Comparison of ENCODE assay signal across 8 cellular contexts in genomic region chr6:158654960-158655485, GRCh38. TPM values are rescaled to one million over a fixed set of nuclear protein-coding genes. Genes with fewer than 3 reads are reported as not detected.
A peak's percentile ranks its signal among the peaks of the same experiment; 100 is the strongest.
DNase-seq lines count a peak whose midpoint lies in the region; ATAC-seq and TF ChIP-seq lines count a peak whose summit lies in the region.

No MANE protein-coding gene starts in this region.

- H3K9me3 ChIP-seq in upper lobe of right lung = no peaks in the 10 kb centered on the region

- no peak overlapping the region for H3K4me3 ChIP-seq in upper lobe of right lung

- DNase-seq in activated naive CD4-positive, alpha-beta T cell treated with anti-CD3 and anti-CD28 coated beads for 36 hours = no peak
- DNase-seq in activated naive CD4-positive, alpha-beta T cell treated with Interleukin-2 at 50 U/mL for 16 hours = no peak
- no peak for DNase-seq in activated T-helper 1 cell treated with anti-CD3 and anti-CD28 coated beads, Interleukin-12 subunit alpha, Interleukin-12 subunit beta, Interleukin-2, Interleukin-4 antibody, amounts not matched to agents 30 ng/mL and 10 ng/mL and 1 ng/mL, durations not matched to agents 14 hours and 24 hours and 36 hours (ENCODE audit: low spot score)
- peak; percentile 76 for DNase-seq in iris pigment epithelial cell (ENCODE audit: low read depth)
- peak; percentile 29 for DNase-seq in upper lobe of right lung
- no peak for DNase-seq in NCI-H1694 treated with DMSO at 0.1 percent for 48 hours (lab: John Stamatoyannopoulos, UW)
- DNase-seq in 8988T = no peak
- no peak for DNase-seq in occipital lobe (lab: John Stamatoyannopoulos, UW)

- no peaks in the 10 kb centered on the region for H3K36me3 ChIP-seq in upper lobe of right lung

- no peaks in the 10 kb centered on the region for H3K27me3 ChIP-seq in upper lobe of right lung

- peak; percentile 55 for ATAC-seq in upper lobe of right lung

- peaks cover 37% of the 10 kb centered on the region for H3K4me1 ChIP-seq in upper lobe of right lung

- intact Hi-C loops in activated naive CD4-positive, alpha-beta T cell treated with anti-CD3 and anti-CD28 coated beads for 36 hours (cut with micrococcal nuclease) = loop anchor here (5.0 kb wide), 1 partner anchor 1322 kb away; no protein-coding TSS in a partner anchor
- intact Hi-C loops in activated T-helper 1 cell treated with anti-CD3 and anti-CD28 coated beads, Interleukin-12 subunit alpha, Interleukin-12 subunit beta, Interleukin-2, Interleukin-4 antibody, amounts not matched to agents 30 ng/mL and 10 ng/mL and 1 ng/mL, durations not matched to agents 14 hours and 24 hours and 36 hours (cut with micrococcal nuclease) = loop anchor here (5.0 kb wide), 2 partner anchors 142 to 1322 kb away; no protein-coding TSS in a partner anchor
- intact Hi-C loops in upper lobe of right lung (cut with DNase I) = no loop called here

- H3K27ac ChIP-seq in upper lobe of right lung = peak overlapping the region; percentile 61

- CTCF ChIA-PET in activated naive CD4-positive, alpha-beta T cell treated with anti-CD3 and anti-CD28 coated beads for 36 hours (lab: Charles Lee) = interaction anchor here (2.5 kb wide), 1 partner anchor 10 kb away, joined by 9 read pairs; the partner anchor contains the start of gene DYNLT1

- peaks cover 68% of the 10 kb centered on the region for H3K4me1 Mint-ChIP-seq in activated naive CD4-positive, alpha-beta T cell treated with anti-CD3 and anti-CD28 coated beads for 36 hours (ENCODE audit: low read depth)
- H3K4me1 Mint-ChIP-seq in activated T-helper 1 cell treated with anti-CD3 and anti-CD28 coated beads, Interleukin-12 subunit alpha, Interleukin-12 subunit beta, Interleukin-2, Interleukin-4 antibody, amounts not matched to agents 30 ng/mL and 10 ng/mL and 1 ng/mL, durations not matched to agents 14 hours and 24 hours and 36 hours (ENCODE audit: low read depth) = peaks cover 62% of the 10 kb centered on the region

- H3K27me3 Mint-ChIP-seq in activated naive CD4-positive, alpha-beta T cell treated with anti-CD3 and anti-CD28 coated beads for 36 hours (ENCODE audit: low read depth) = no peaks in the 10 kb centered on the region
- H3K27me3 Mint-ChIP-seq in activated T-helper 1 cell treated with anti-CD3 and anti-CD28 coated beads, Interleukin-12 subunit alpha, Interleukin-12 subunit beta, Interleukin-2, Interleukin-4 antibody, amounts not matched to agents 30 ng/mL and 10 ng/mL and 1 ng/mL, durations not matched to agents 14 hours and 24 hours and 36 hours (ENCODE audit: insufficient read depth) = no peaks in the 10 kb centered on the region

- H3K9me3 Mint-ChIP-seq in activated naive CD4-positive, alpha-beta T cell treated with anti-CD3 and anti-CD28 coated beads for 36 hours = no peaks in the 10 kb centered on the region
- no peaks in the 10 kb centered on the region for H3K9me3 Mint-ChIP-seq in activated T-helper 1 cell treated with anti-CD3 and anti-CD28 coated beads, Interleukin-12 subunit alpha, Interleukin-12 subunit beta, Interleukin-2, Interleukin-4 antibody, amounts not matched to agents 30 ng/mL and 10 ng/mL and 1 ng/mL, durations not matched to agents 14 hours and 24 hours and 36 hours

- peaks cover 69% of the 10 kb centered on the region for H3K36me3 Mint-ChIP-seq in activated naive CD4-positive, alpha-beta T cell treated with anti-CD3 and anti-CD28 coated beads for 36 hours (ENCODE audit: low read depth)
- H3K36me3 Mint-ChIP-seq in activated T-helper 1 cell treated with anti-CD3 and anti-CD28 coated beads, Interleukin-12 subunit alpha, Interleukin-12 subunit beta, Interleukin-2, Interleukin-4 antibody, amounts not matched to agents 30 ng/mL and 10 ng/mL and 1 ng/mL, durations not matched to agents 14 hours and 24 hours and 36 hours (ENCODE audit: low read depth) = peaks cover 62% of the 10 kb centered on the region

- peak overlapping the region; percentile 97 for H3K27ac Mint-ChIP-seq in activated naive CD4-positive, alpha-beta T cell treated with anti-CD3 and anti-CD28 coated beads for 36 hours
- peak overlapping the region; percentile 97 for H3K27ac Mint-ChIP-seq in activated T-helper 1 cell treated with anti-CD3 and anti-CD28 coated beads, Interleukin-12 subunit alpha, Interleukin-12 subunit beta, Interleukin-2, Interleukin-4 antibody, amounts not matched to agents 30 ng/mL and 10 ng/mL and 1 ng/mL, durations not matched to agents 14 hours and 24 hours and 36 hours

- TF ChIP-seq CTCF in upper lobe of right lung (IDR thresholded peaks at IDR 0.05) = peak; percentile 8

- peak overlapping the region; percentile 82 for H3K4me3 Mint-ChIP-seq in activated naive CD4-positive, alpha-beta T cell treated with anti-CD3 and anti-CD28 coated beads for 36 hours
- peak overlapping the region; percentile 86 for H3K4me3 Mint-ChIP-seq in activated T-helper 1 cell treated with anti-CD3 and anti-CD28 coated beads, Interleukin-12 subunit alpha, Interleukin-12 subunit beta, Interleukin-2, Interleukin-4 antibody, amounts not matched to agents 30 ng/mL and 10 ng/mL and 1 ng/mL, durations not matched to agents 14 hours and 24 hours and 36 hours

RNA-seq across cellular contexts. Expression of gene SYTL3, which starts 5.2 kb away (rescaled TPM):
- 100 to 1,000 TPM; 115 to 120 TPM for total RNA-seq in activated naive CD4-positive, alpha-beta T cell treated with anti-CD3 and anti-CD28 coated beads for 36 hours
- total RNA-seq in activated T-helper 1 cell treated with anti-CD3 and anti-CD28 coated beads, Interleukin-12 subunit alpha, Interleukin-12 subunit beta, Interleukin-2, Interleukin-4 antibody, amounts not matched to agents 30 ng/mL and 10 ng/mL and 1 ng/mL, durations not matched to agents 14 hours and 24 hours and 36 hours = 123 and 139 TPM in 2 replicates
- total RNA-seq in upper lobe of right lung = 8.7 TPM
- total RNA-seq in occipital lobe = 2.0 TPM

RNA-seq across cellular contexts. Expression of gene DYNLT1, which starts 10.5 kb away (rescaled TPM):
- total RNA-seq in activated naive CD4-positive, alpha-beta T cell treated with anti-CD3 and anti-CD28 coated beads for 36 hours = 100 to 1,000 TPM in 1 of 2 experiments, 10 to 100 TPM in 1; 99.1 to 107 TPM
- 103 and 105 TPM in 2 replicates for total RNA-seq in activated T-helper 1 cell treated with anti-CD3 and anti-CD28 coated beads, Interleukin-12 subunit alpha, Interleukin-12 subunit beta, Interleukin-2, Interleukin-4 antibody, amounts not matched to agents 30 ng/mL and 10 ng/mL and 1 ng/mL, durations not matched to agents 14 hours and 24 hours and 36 hours
- total RNA-seq in upper lobe of right lung (104 TPM), occipital lobe (75.6 TPM)

Comparison
In these comparisons a context has a peak if more than half of its experiments do, and no peak if none do; other contexts are left out.
1. DNase-seq: peak in iris pigment epithelial cell (single experiment) and upper lobe of right lung (single experiment); none in activated naive CD4-positive, alpha-beta T cell treated with anti-CD3 and anti-CD28 coated beads for 36 hours (single experiment), activated naive CD4-positive, alpha-beta T cell treated with Interleukin-2 at 50 U/mL for 16 hours (single experiment), activated T-helper 1 cell treated with anti-CD3 and anti-CD28 coated beads, Interleukin-12 subunit alpha, Interleukin-12 subunit beta, Interleukin-2, Interleukin-4 antibody, amounts not matched to agents 30 ng/mL and 10 ng/mL and 1 ng/mL, durations not matched to agents 14 hours and 24 hours and 36 hours (single experiment), NCI-H1694 treated with DMSO at 0.1 percent for 48 hours (single experiment), 8988T (single experiment) and occipital lobe (single experiment).
2. RNA of gene SYTL3, which starts 5.2 kb away (total RNA-seq): 123 to 139 TPM in activated T-helper 1 cell treated with anti-CD3 and anti-CD28 coated beads, Interleukin-12 subunit alpha, Interleukin-12 subunit beta, Interleukin-2, Interleukin-4 antibody, amounts not matched to agents 30 ng/mL and 10 ng/mL and 1 ng/mL, durations not matched to agents 14 hours and 24 hours and 36 hours and 115 to 120 TPM in activated naive CD4-positive, alpha-beta T cell treated with anti-CD3 and anti-CD28 coated beads for 36 hours; 8.7 TPM in upper lobe of right lung (single experiment) and 2.0 TPM in occipital lobe (single experiment); every median in the first group is over 10 times any median in the second.